ENCODE assay signal across 30 cellular contexts in the genomic region with DNA sequence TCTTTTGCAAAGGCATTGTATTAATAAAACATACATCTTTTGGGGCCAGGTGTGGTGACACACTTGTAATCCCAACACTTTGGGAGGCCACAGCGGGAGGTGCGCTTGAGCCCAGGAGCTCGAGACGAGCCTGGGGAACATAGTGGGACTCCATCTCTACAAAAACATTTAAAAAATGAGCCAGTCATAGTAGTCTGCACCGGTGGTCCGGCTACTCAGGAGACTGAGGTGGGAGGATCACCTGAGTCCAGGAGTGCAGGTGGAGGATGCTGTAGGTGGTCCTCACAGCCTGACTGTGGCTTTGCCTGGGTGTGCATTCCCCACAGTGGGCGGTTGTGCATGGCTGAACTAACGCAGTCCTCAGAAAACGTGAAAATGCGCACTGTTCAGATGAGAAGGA.
DNase-seq lines count a peak whose midpoint lies in the region; ATAC-seq, FAIRE-seq and TF ChIP-seq lines count a peak whose summit lies in the region.
"Had no signal": no experiment of that assay in that cellular context is flagged by ENCODE, and none has a peak within 500 bp of the region (broad histone marks: within the 10 kb centered on the region; RNA-seq: fewer than 3 reads in every experiment).

No MANE protein-coding gene starts in this region.

- H3K9ac ChIP-seq in colonic mucosa (ENCODE audit: low read depth in 2 of 2, low read length in 2 of 2), result no peak overlapping the region

- intact Hi-C loops in colonic mucosa (cut with DNase I), result no loop called here

- H3K4me1 ChIP-seq in colonic mucosa, result no peaks in the 10 kb centered on the region

- H3K27ac ChIP-seq in colonic mucosa, result no peak overlapping the region
- H3K27ac ChIP-seq: esophagus muscularis mucosa had no signal

- H3K9me3 Mint-ChIP-seq in osteocyte (ENCODE audit: unreplicated experiment) (no peaks in the 10 kb centered on the region), type B pancreatic cell (no peaks in the 10 kb centered on the region)
- H3K9me3 Mint-ChIP-seq: dendritic cell treated with granulocyte-macrophage colony-stimulating factor and Interleukin-4, amounts not matched to agents 40 ng/mL and 50 ng/mL, for 4 days; natural killer cell treated with Interleukin-12 subunit alpha and Interleukin-12 subunit beta and Interleukin-15 and Interleukin-18, amount 100 ng/mL, for 72 hours; stimulated activated naive CD8-positive, alpha-beta T cell treated with anti-CD3 and anti-CD28 coated beads, Interleukin-15, amount 100 ng/mL, for 72 hours; T-helper 2 cell treated with Interferon-gamma antibody and Interleukin-4, amounts not matched to agents 5 μg/mL and 100 μg/mL, for 36 hours had no signal

- TF ChIP-seq CTCF in colonic mucosa (IDR thresholded peaks at IDR 0.05), result no peak
- no peak for TF ChIP-seq CTCF in osteocyte (IDR thresholded peaks at IDR 0.05)
- no peak for TF ChIP-seq CTCF in type B pancreatic cell (conservative IDR thresholded peaks at IDR 0.05)

- H3K27me3 Mint-ChIP-seq in osteocyte (ENCODE audit: unreplicated experiment), result no peaks in the 10 kb centered on the region
- H3K27me3 Mint-ChIP-seq in type B pancreatic cell, result peaks cover 4% of the 10 kb centered on the region
- H3K27me3 Mint-ChIP-seq: dendritic cell treated with granulocyte-macrophage colony-stimulating factor and Interleukin-4, amounts not matched to agents 40 ng/mL and 50 ng/mL, for 4 days had no signal

- DNase-seq in activated CD8-positive, alpha-beta memory T cell treated with anti-CD3 and anti-CD28 coated beads for 24 hours, result peak; percentile 35
- DNase-seq in activated CD8-positive, alpha-beta memory T cell treated with anti-CD3 and anti-CD28 coated beads, Interleukin-2, amount 50 U/mL, for 4 hours, result no peak
- DNase-seq in colonic mucosa (peak; percentile 14), osteocyte (ENCODE audit: extremely low spot score, unreplicated experiment) (peak; percentile 72), type B pancreatic cell (ENCODE audit: extremely low spot score, unreplicated experiment) (peak; percentile 48), frontal cortex (ENCODE audit: low spot score in 2 of 2) (no peak), NCI-H1436 (lab: John Stamatoyannopoulos, UW) (no peak)
- DNase-seq: 8988T; activated CD4-positive, alpha-beta T cell treated with anti-CD3 and anti-CD28 coated beads for 1 hour; activated CD8-positive, alpha-beta T cell treated with anti-CD3 and anti-CD28 coated beads, Interleukin-2, amount 10 ng/mL, durations not matched to agents 7 days and 5 days; activated gamma-delta T cell; activated T-cell treated with anti-CD3 and anti-CD28 coated beads, Interleukin-2, amount 50 U/mL, for 1 hour; CD4-positive, CD25-positive, alpha-beta regulatory T cell; central memory CD4-positive, alpha-beta T cell; foreskin fibroblast; GOT3; HFFc6; NCI-H446; NCI-H748 treated with DMSO at 0.1 percent for 48 hours; retina; SHP77; stimulated activated naive CD8-positive, alpha-beta T cell treated with anti-CD3 and anti-CD28 coated beads, Interleukin-15, amount 100 ng/mL, for 72 hours; trophoblast cell had no signal

- no peak overlapping the region for H3K4me3 ChIP-seq in colonic mucosa
- H3K4me3 ChIP-seq: esophagus muscularis mucosa, lung had no signal

- H3K4me3 Mint-ChIP-seq in osteocyte (ENCODE audit: unreplicated experiment) (no peak overlapping the region), type B pancreatic cell (no peak overlapping the region)
- H3K4me3 Mint-ChIP-seq: activated CD8-positive, alpha-beta T cell treated with anti-CD3 and anti-CD28 coated beads, Interleukin-2, amount 10 ng/mL, durations not matched to agents 7 days and 5 days; CD4-positive, CD25-positive, alpha-beta regulatory T cell; dendritic cell treated with granulocyte-macrophage colony-stimulating factor and Interleukin-4, amounts not matched to agents 40 ng/mL and 50 ng/mL, for 4 days; HFFc6; natural killer cell treated with Interleukin-12 subunit alpha and Interleukin-12 subunit beta and Interleukin-15 and Interleukin-18, amount 100 ng/mL, for 72 hours; stimulated activated naive CD8-positive, alpha-beta T cell treated with anti-CD3 and anti-CD28 coated beads, Interleukin-15, amount 100 ng/mL, for 72 hours; T-helper 2 cell treated with Interferon-gamma antibody and Interleukin-4, amounts not matched to agents 5 μg/mL and 100 μg/mL, for 36 hours had no signal

- H3K27ac Mint-ChIP-seq in osteocyte (ENCODE audit: unreplicated experiment) (no peak overlapping the region), type B pancreatic cell (no peak overlapping the region)
- H3K27ac Mint-ChIP-seq: activated CD8-positive, alpha-beta T cell treated with anti-CD3 and anti-CD28 coated beads, Interleukin-2, amount 10 ng/mL, durations not matched to agents 7 days and 5 days; CD4-positive, CD25-positive, alpha-beta regulatory T cell; dendritic cell treated with granulocyte-macrophage colony-stimulating factor and Interleukin-4, amounts not matched to agents 40 ng/mL and 50 ng/mL, for 4 days; HFFc6; natural killer cell treated with Interleukin-12 subunit alpha and Interleukin-12 subunit beta and Interleukin-15 and Interleukin-18, amount 100 ng/mL, for 72 hours; stimulated activated naive CD8-positive, alpha-beta T cell treated with anti-CD3 and anti-CD28 coated beads, Interleukin-15, amount 100 ng/mL, for 72 hours; T-helper 2 cell treated with Interferon-gamma antibody and Interleukin-4, amounts not matched to agents 5 μg/mL and 100 μg/mL, for 36 hours had no signal

- FAIRE-seq in frontal cortex (lab: Jason Lieb, UNC), result no peak

- H3K9me3 ChIP-seq in colonic mucosa, result no peaks in the 10 kb centered on the region
- H3K9me3 ChIP-seq: esophagus muscularis mucosa had no signal

- H3K4me1 Mint-ChIP-seq in osteocyte (ENCODE audit: unreplicated experiment) (no peaks in the 10 kb centered on the region), type B pancreatic cell (ENCODE audit: unreplicated experiment) (peaks cover 17% of the 10 kb centered on the region)
- H3K4me1 Mint-ChIP-seq: CD4-positive, CD25-positive, alpha-beta regulatory T cell; stimulated activated naive CD8-positive, alpha-beta T cell treated with anti-CD3 and anti-CD28 coated beads, Interleukin-15, amount 100 ng/mL, for 72 hours had no signal

- H3K36me3 ChIP-seq in colonic mucosa, result no peaks in the 10 kb centered on the region
- H3K36me3 ChIP-seq: esophagus muscularis mucosa had no signal

- ATAC-seq in SK-N-SH treated with all-trans-retinoic acid at 6 μM for 48 hours, result no peak
- ATAC-seq: activated CD8-positive, alpha-beta T cell treated with anti-CD3 and anti-CD28 coated beads, Interleukin-2, amount 10 ng/mL, durations not matched to agents 7 days and 5 days; natural killer cell treated with Interleukin-12 subunit alpha and Interleukin-12 subunit beta and Interleukin-15 and Interleukin-18, amount 100 ng/mL, for 72 hours; Panc1 had no signal

- H3K36me3 Mint-ChIP-seq in osteocyte (ENCODE audit: unreplicated experiment) (no peaks in the 10 kb centered on the region), type B pancreatic cell (no peaks in the 10 kb centered on the region)
- H3K36me3 Mint-ChIP-seq: CD4-positive, CD25-positive, alpha-beta regulatory T cell; natural killer cell treated with Interleukin-12 subunit alpha and Interleukin-12 subunit beta and Interleukin-15 and Interleukin-18, amount 100 ng/mL, for 72 hours had no signal

- no peaks in the 10 kb centered on the region for H3K27me3 ChIP-seq in colonic mucosa
- H3K27me3 ChIP-seq: esophagus muscularis mucosa had no signal

TF ChIP-seq in SK-N-SH treated with all-trans-retinoic acid at 6 μM for 48 hours, 23 proteins besides CTCF, POLR2A, EP300 and RAD21:
- no peak for TF ChIP-seq ISL1 (CRISPR knock-in tag; IDR thresholded peaks at IDR 0.05)
- TF ChIP-seq CREB5 (CRISPR knock-in tag; IDR thresholded peaks at IDR 0.05; ENCODE audit: low read depth), result no peak
- TF ChIP-seq PPARA (CRISPR knock-in tag; IDR thresholded peaks at IDR 0.05; ENCODE audit: borderline replicate concordance), result no peak
- no peak for TF ChIP-seq TCF4 (CRISPR knock-in tag; IDR thresholded peaks at IDR 0.05; ENCODE audit: borderline replicate concordance)
- no peak for TF ChIP-seq ZFP30 (CRISPR knock-in tag; IDR thresholded peaks at IDR 0.05)
- no peak for TF ChIP-seq ZNF70 (CRISPR knock-in tag; IDR thresholded peaks at IDR 0.05)
- TF ChIP-seq, protein P1, sequence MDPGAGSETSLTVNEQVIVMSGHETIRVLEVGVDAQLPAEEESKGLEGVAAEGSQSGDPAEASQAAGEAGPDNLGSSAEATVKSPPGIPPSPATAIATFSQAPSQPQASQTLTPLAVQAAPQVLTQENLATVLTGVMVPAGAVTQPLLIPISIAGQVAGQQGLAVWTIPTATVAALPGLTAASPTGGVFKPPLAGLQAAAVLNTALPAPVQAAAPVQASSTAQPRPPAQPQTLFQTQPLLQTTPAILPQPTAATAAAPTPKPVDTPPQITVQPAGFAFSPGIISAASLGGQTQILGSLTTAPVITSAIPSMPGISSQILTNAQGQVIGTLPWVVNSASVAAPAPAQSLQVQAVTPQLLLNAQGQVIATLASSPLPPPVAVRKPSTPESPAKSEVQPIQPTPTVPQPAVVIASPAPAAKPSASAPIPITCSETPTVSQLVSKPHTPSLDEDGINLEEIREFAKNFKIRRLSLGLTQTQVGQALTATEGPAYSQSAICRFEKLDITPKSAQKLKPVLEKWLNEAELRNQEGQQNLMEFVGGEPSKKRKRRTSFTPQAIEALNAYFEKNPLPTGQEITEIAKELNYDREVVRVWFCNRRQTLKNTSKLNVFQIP (CRISPR knock-in tag; IDR thresholded peaks at IDR 0.05; ENCODE audit: borderline replicate concordance, low read depth), result no peak
- no peak for TF ChIP-seq TOX (CRISPR knock-in tag; IDR thresholded peaks at IDR 0.05; ENCODE audit: borderline replicate concordance)
- TF ChIP-seq OSR1 (CRISPR knock-in tag; IDR thresholded peaks at IDR 0.05), result no peak
- no peak for TF ChIP-seq ESRRG (CRISPR knock-in tag; IDR thresholded peaks at IDR 0.05)
- no peak for TF ChIP-seq BACH2 (CRISPR knock-in tag; IDR thresholded peaks at IDR 0.05; ENCODE audit: borderline replicate concordance)
- TF ChIP-seq GLIS3 (CRISPR knock-in tag; IDR thresholded peaks at IDR 0.05), result no peak
- no peak for TF ChIP-seq ZC3H10 (CRISPR knock-in tag; IDR thresholded peaks at IDR 0.05)

Comparison
In these comparisons a context has a peak if more than half of its experiments do, and no peak if none do; other contexts are left out.
1. DNase-seq: peak in activated CD8-positive, alpha-beta memory T cell treated with anti-CD3 and anti-CD28 coated beads for 24 hours (single experiment), colonic mucosa (single experiment), osteocyte (single experiment) and type B pancreatic cell (single experiment); none in activated CD8-positive, alpha-beta memory T cell treated with anti-CD3 and anti-CD28 coated beads, Interleukin-2, amount 50 U/mL, for 4 hours (single experiment), frontal cortex (0 of 2) and NCI-H1436 (single experiment).